8 cellular contexts compared by ENCODE assay signal in genomic region chr15:63093486-63094205, GRCh38. TPM values are rescaled to one million over a fixed set of nuclear protein-coding genes. Genes with fewer than 3 reads are reported as not detected.
A peak's percentile ranks its signal among the peaks of the same experiment; 100 is the strongest.
DNase-seq lines count a peak whose midpoint lies in the region; ATAC-seq and TF ChIP-seq lines count a peak whose summit lies in the region.

No MANE protein-coding gene starts in this region.

- intact Hi-C loops in thyroid gland (cut with DNase I): loop anchor here (2.0 to 5.0 kb wide), 3 partner anchors 45 to 311 kb away; no protein-coding TSS in a partner anchor

- H3K9me3 ChIP-seq in thyroid gland: no peaks in the 10 kb centered on the region

- peaks cover 4% of the 10 kb centered on the region for H3K4me1 Mint-ChIP-seq in activated T-helper 17 cell treated with anti-CD3 and anti-CD28 coated beads, Interleukin-2, amount 50 U/mL, for 72 hours

- no peaks in the 10 kb centered on the region for H3K27me3 Mint-ChIP-seq in activated T-helper 17 cell treated with anti-CD3 and anti-CD28 coated beads, Interleukin-2, amount 50 U/mL, for 72 hours

- WGBS in thyroid gland, 2 donors: 25 to 31% methylated on average over 6 of the region's 6 CpGs

- no peaks in the 10 kb centered on the region for H3K9me3 Mint-ChIP-seq in activated T-helper 17 cell treated with anti-CD3 and anti-CD28 coated beads, Interleukin-2, amount 50 U/mL, for 72 hours

- no peak overlapping the region for H3K4me3 Mint-ChIP-seq in activated T-helper 17 cell treated with anti-CD3 and anti-CD28 coated beads, Interleukin-2, amount 50 U/mL, for 72 hours

- peaks cover 8% of the 10 kb centered on the region for H3K4me1 ChIP-seq in foreskin keratinocyte
- peaks cover 21 to 22% of the 10 kb centered on the region in 2 donors for H3K4me1 ChIP-seq in thyroid gland

- H3K36me3 Mint-ChIP-seq in activated T-helper 17 cell treated with anti-CD3 and anti-CD28 coated beads, Interleukin-2, amount 50 U/mL, for 72 hours (ENCODE audit: low read depth): no peaks in the 10 kb centered on the region

- no peaks in the 10 kb centered on the region for H3K36me3 ChIP-seq in thyroid gland

- DNase-seq in GM12864 (ENCODE audit: low read depth): peak; percentile 24
- DNase-seq in LoVo (ENCODE audit: low spot score): peak; percentile 87
- DNase-seq in SHP77 (lab: John Stamatoyannopoulos, UW): peak; percentile 60 to 68
- DNase-seq in foreskin keratinocyte: peak in 1 of 2 donors; percentile 55
- DNase-seq in omental fat pad (ENCODE audit: low spot score): peak; percentile 79
- DNase-seq in thyroid gland: peak; percentile 86 to 87

- H3K27me3 ChIP-seq in foreskin keratinocyte (no peaks in the 10 kb centered on the region), thyroid gland (no peaks in the 10 kb centered on the region)

- no peak overlapping the region for H3K27ac ChIP-seq in foreskin keratinocyte
- H3K27ac ChIP-seq in thyroid gland: no peak overlapping the region

- no peak for TF ChIP-seq POLR2A in thyroid gland (IDR thresholded peaks at IDR 0.05)

- TF ChIP-seq CTCF in GM12864 (IDR thresholded peaks at IDR 0.05; ENCODE audit: low read depth, low read length, missing control alignments): peak; percentile 91
- TF ChIP-seq CTCF in foreskin keratinocyte (conservative IDR thresholded peaks at IDR 0.05): peak; percentile 91
- peak in 1 of 3 donors; percentile 47 for TF ChIP-seq CTCF in omental fat pad (IDR thresholded peaks at IDR 0.05)
- TF ChIP-seq CTCF in thyroid gland (IDR thresholded peaks at IDR 0.05): peak; percentile 51 to 94 (median 86)

- H3K27ac Mint-ChIP-seq in activated T-helper 17 cell treated with anti-CD3 and anti-CD28 coated beads, Interleukin-2, amount 50 U/mL, for 72 hours: no peak overlapping the region

- peak; percentile 93 for ATAC-seq in activated T-helper 17 cell treated with anti-CD3 and anti-CD28 coated beads, Interleukin-2, amount 50 U/mL, for 72 hours (replicated peaks)
- ATAC-seq in foreskin keratinocyte: peak; percentile 72
- peak; percentile 87 for ATAC-seq in omental fat pad (ENCODE audit: low FRiP score)
- ATAC-seq in GM21360 (IDR thresholded peaks at IDR 0.05; ENCODE audit: unreplicated experiment): no peak

- H3K4me3 ChIP-seq in GM12864 (ENCODE audit: low read depth, low read length): no peak overlapping the region
- H3K4me3 ChIP-seq in thyroid gland (replicated peaks in 1 of 3): no peak overlapping the region

RNA-seq across cellular contexts. Expression of gene LACTB, which starts 28.0 kb away (rescaled TPM):
- total RNA-seq in activated T-helper 17 cell treated with anti-CD3 and anti-CD28 coated beads, Interleukin-2, amount 50 U/mL, for 72 hours: 10 to 100 TPM; 20.3 to 26.0 TPM
- total RNA-seq in foreskin keratinocyte (15.0 and 15.8 TPM in 2 replicates), omental fat pad (10 to 100 TPM; 12.9 to 38.5 (median 20.6) TPM), thyroid gland (10 to 100 TPM in 3 of 4 donors, 1 to 10 TPM in 1; 8.9 to 25.9 (median 12.1) TPM)
- 10.8 and 11.0 TPM in 2 replicates for polyA plus RNA-seq in foreskin keratinocyte

RNA-seq across cellular contexts. Expression of gene TPM1, which starts 51.1 kb away (rescaled TPM):
- 1 to 10 TPM; 3.0 to 9.7 TPM for total RNA-seq in activated T-helper 17 cell treated with anti-CD3 and anti-CD28 coated beads, Interleukin-2, amount 50 U/mL, for 72 hours
- 152 and 167 TPM in 2 replicates for total RNA-seq in foreskin keratinocyte
- polyA plus RNA-seq in foreskin keratinocyte: 116 and 124 TPM in 2 replicates
- total RNA-seq in omental fat pad: 100 to 1,000 TPM; 167 to 702 (median 252) TPM
- total RNA-seq in thyroid gland: 100 to 1,000 TPM; 116 to 307 (median 226) TPM

Comparison
In these comparisons a context has a peak if more than half of its experiments do, and no peak if none do; other contexts are left out.
1. RNA of gene TPM1, which starts 51.1 kb away (total RNA-seq): 167 to 702 TPM in omental fat pad, 116 to 307 TPM in thyroid gland and 152 to 167 TPM in foreskin keratinocyte; 3.0 to 9.7 TPM in activated T-helper 17 cell treated with anti-CD3 and anti-CD28 coated beads, Interleukin-2, amount 50 U/mL, for 72 hours; every median in the first group is over 10 times any median in the second.